In genomic region chr9:34291019-34291418, GRCh38 we compare ENCODE assay signal across 27 cellular contexts. TPM values are rescaled to one million over a fixed set of nuclear protein-coding genes. Genes with fewer than 3 reads are reported as not detected.
"Had no signal": no experiment of that assay in that cellular context is flagged by ENCODE, and none has a peak within 500 bp of the region (broad histone marks: within the 10 kb centered on the region; RNA-seq: fewer than 3 reads in every experiment).

No MANE protein-coding gene starts in this region.

- H3K27me3 ChIP-seq: esophagus muscularis mucosa, spleen, testis, uterus had no signal

- H3K36me3 Mint-ChIP-seq: activated naive CD8-positive, alpha-beta T cell; memory B cell; naive thymus-derived CD8-positive, alpha-beta T cell had no signal

- H3K36me3 ChIP-seq: esophagus muscularis mucosa, spleen, uterus had no signal

- H3K27me3 Mint-ChIP-seq: activated CD4-positive, alpha-beta T cell treated with anti-CD3 and anti-CD28 coated beads for 36 hours; activated naive CD8-positive, alpha-beta T cell; central memory CD8-positive, alpha-beta T cell; dendritic cell treated with granulocyte-macrophage colony-stimulating factor and Interleukin-4, amounts not matched to agents 40 ng/mL and 50 ng/mL, for 4 days; memory B cell; naive thymus-derived CD8-positive, alpha-beta T cell; T-helper 17 cell had no signal

- H3K27ac Mint-ChIP-seq: activated CD4-positive, alpha-beta T cell treated with anti-CD3 and anti-CD28 coated beads for 36 hours; activated naive CD8-positive, alpha-beta T cell; activated T-cell treated with anti-CD3 and anti-CD28 coated beads, Interleukin-2, amount 50 U/mL, for 72 hours; dendritic cell treated with granulocyte-macrophage colony-stimulating factor and Interleukin-4, amounts not matched to agents 40 ng/mL and 50 ng/mL, for 4 days; endodermal cell; memory B cell; naive thymus-derived CD8-positive, alpha-beta T cell; T-helper 17 cell had no signal

- H3K4me3 Mint-ChIP-seq: activated CD4-positive, alpha-beta T cell treated with anti-CD3 and anti-CD28 coated beads for 36 hours; activated naive CD8-positive, alpha-beta T cell; activated T-cell treated with anti-CD3 and anti-CD28 coated beads, Interleukin-2, amount 50 U/mL, for 72 hours; central memory CD8-positive, alpha-beta T cell; dendritic cell treated with granulocyte-macrophage colony-stimulating factor and Interleukin-4, amounts not matched to agents 40 ng/mL and 50 ng/mL, for 4 days; endodermal cell; memory B cell; naive thymus-derived CD8-positive, alpha-beta T cell; neural crest cell; T-helper 17 cell had no signal

- H3K9me3 ChIP-seq: esophagus muscularis mucosa, spleen, testis, uterus had no signal

- ATAC-seq: activated CD4-positive, alpha-beta T cell treated with anti-CD3 and anti-CD28 coated beads for 36 hours; activated T-cell treated with anti-CD3 and anti-CD28 coated beads, Interleukin-2, amount 50 U/mL, for 72 hours; left ventricle myocardium superior; naive thymus-derived CD8-positive, alpha-beta T cell; right cardiac atrium; T-helper 17 cell had no signal

- H3K4me3 ChIP-seq: esophagus muscularis mucosa, spleen, testis, uterus had no signal

- DNase-seq: activated CD4-positive, alpha-beta T cell treated with anti-CD3 and anti-CD28 coated beads for 36 hours; activated CD4-positive, CD25-positive, alpha-beta regulatory T cell; activated naive CD4-positive, alpha-beta T cell treated with Interleukin-2 at 50 U/mL for 16 hours; activated T-cell treated with anti-CD3 and anti-CD28 coated beads for 4 hours; activated T-cell treated with anti-CD3 and anti-CD28 coated beads, Interleukin-2, amount 50 U/mL, for 72 hours; anterior cingulate cortex; endodermal cell; foreskin melanocyte; left ventricle myocardium superior; midbrain; naive thymus-derived CD8-positive, alpha-beta T cell; occipital lobe; right cardiac atrium; spleen; stimulated activated naive CD4-positive, alpha-beta T cell treated with Interleukin-2 at 50 U/mL for 16 hours; T-helper 17 cell; T1000; testis; trophoblast cell; uterus had no signal

- H3K4me1 Mint-ChIP-seq: activated CD4-positive, alpha-beta T cell treated with anti-CD3 and anti-CD28 coated beads for 36 hours; central memory CD8-positive, alpha-beta T cell; endodermal cell; memory B cell; naive thymus-derived CD8-positive, alpha-beta T cell; neural crest cell; T-helper 17 cell had no signal

- H3K4me1 ChIP-seq: esophagus muscularis mucosa, parathyroid adenoma, testis, uterus had no signal

- H3K27ac ChIP-seq: esophagus muscularis mucosa, parathyroid adenoma, testis, uterus had no signal

- H3K9me3 Mint-ChIP-seq: activated T-cell treated with anti-CD3 and anti-CD28 coated beads, Interleukin-2, amount 50 U/mL, for 72 hours; central memory CD8-positive, alpha-beta T cell; dendritic cell treated with granulocyte-macrophage colony-stimulating factor and Interleukin-4, amounts not matched to agents 40 ng/mL and 50 ng/mL, for 4 days; endodermal cell; memory B cell; naive thymus-derived CD8-positive, alpha-beta T cell; neural crest cell had no signal

RNA-seq across cellular contexts. Expression of gene KIF24, which starts 38.0 kb away (rescaled TPM):
- polyA plus RNA-seq: naive thymus-derived CD8-positive, alpha-beta T cell had no signal
